ENCODE assay signal across 1 cellular context in the genomic region with DNA sequence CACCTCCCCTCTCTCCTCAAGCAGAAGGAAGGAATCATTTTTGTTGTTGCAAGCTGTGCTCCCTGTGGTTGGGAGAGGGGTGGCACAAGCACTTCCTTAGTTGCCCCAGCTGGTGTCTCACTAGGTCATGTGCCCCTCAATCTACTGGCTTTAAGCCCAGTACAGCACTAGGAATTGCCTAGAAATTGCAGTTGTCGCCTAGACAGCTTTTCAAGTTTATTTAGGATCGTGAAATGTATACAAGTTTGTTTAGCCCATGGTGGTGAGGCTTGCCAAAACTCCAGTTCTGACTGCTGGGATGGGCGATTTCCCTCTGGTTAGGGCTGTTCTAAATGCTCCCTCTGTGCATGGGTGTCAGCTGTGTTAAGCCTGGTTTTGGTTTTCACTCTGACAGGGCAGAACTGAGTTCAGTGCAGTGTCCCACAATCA.
TF ChIP-seq lines count a peak whose summit lies in the region.

No MANE protein-coding gene starts in this region.

TF ChIP-seq in HepG2, 621 proteins besides CTCF, POLR2A, EP300 and RAD21 (continued from another document):
- TF ChIP-seq SOX5 (CRISPR knock-in tag; IDR thresholded peaks at IDR 0.05; ENCODE audit: borderline replicate concordance) (no peak), HCFC1 (IDR thresholded peaks at IDR 0.05; ENCODE audit: low read depth, low read length) (no peak), KAT8 (CRISPR knock-in tag; IDR thresholded peaks at IDR 0.05) (no peak), ZNF607 (CRISPR knock-in tag; IDR thresholded peaks at IDR 0.05; ENCODE audit: borderline replicate concordance) (no peak), ZNF264 (CRISPR knock-in tag; IDR thresholded peaks at IDR 0.05) (no peak)
- TF ChIP-seq, protein P1, sequence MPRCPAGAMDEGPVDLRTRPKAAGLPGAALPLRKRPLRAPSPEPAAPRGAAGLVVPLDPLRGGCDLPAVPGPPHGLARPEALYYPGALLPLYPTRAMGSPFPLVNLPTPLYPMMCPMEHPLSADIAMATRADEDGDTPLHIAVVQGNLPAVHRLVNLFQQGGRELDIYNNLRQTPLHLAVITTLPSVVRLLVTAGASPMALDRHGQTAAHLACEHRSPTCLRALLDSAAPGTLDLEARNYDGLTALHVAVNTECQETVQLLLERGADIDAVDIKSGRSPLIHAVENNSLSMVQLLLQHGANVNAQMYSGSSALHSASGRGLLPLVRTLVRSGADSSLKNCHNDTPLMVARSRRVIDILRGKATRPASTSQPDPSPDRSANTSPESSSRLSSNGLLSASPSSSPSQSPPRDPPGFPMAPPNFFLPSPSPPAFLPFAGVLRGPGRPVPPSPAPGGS (CRISPR knock-in tag; IDR thresholded peaks at IDR 0.05) = no peak
- TF ChIP-seq, protein P2, sequence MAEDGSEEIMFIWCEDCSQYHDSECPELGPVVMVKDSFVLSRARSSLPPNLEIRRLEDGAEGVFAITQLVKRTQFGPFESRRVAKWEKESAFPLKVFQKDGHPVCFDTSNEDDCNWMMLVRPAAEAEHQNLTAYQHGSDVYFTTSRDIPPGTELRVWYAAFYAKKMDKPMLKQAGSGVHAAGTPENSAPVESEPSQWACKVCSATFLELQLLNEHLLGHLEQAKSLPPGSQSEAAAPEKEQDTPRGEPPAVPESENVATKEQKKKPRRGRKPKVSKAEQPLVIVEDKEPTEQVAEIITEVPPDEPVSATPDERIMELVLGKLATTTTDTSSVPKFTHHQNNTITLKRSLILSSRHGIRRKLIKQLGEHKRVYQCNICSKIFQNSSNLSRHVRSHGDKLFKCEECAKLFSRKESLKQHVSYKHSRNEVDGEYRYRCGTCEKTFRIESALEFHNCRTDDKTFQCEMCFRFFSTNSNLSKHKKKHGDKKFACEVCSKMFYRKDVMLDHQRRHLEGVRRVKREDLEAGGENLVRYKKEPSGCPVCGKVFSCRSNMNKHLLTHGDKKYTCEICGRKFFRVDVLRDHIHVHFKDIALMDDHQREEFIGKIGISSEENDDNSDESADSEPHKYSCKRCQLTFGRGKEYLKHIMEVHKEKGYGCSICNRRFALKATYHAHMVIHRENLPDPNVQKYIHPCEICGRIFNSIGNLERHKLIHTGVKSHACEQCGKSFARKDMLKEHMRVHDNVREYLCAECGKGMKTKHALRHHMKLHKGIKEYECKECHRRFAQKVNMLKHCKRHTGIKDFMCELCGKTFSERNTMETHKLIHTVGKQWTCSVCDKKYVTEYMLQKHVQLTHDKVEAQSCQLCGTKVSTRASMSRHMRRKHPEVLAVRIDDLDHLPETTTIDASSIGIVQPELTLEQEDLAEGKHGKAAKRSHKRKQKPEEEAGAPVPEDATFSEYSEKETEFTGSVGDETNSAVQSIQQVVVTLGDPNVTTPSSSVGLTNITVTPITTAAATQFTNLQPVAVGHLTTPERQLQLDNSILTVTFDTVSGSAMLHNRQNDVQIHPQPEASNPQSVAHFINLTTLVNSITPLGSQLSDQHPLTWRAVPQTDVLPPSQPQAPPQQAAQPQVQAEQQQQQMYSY (CRISPR knock-in tag; IDR thresholded peaks at IDR 0.05) = no peak
TF ChIP-seq in HepG2: peak in this region for 0.
